ENCODE assay signal across 39 cellular contexts in the genomic region with DNA sequence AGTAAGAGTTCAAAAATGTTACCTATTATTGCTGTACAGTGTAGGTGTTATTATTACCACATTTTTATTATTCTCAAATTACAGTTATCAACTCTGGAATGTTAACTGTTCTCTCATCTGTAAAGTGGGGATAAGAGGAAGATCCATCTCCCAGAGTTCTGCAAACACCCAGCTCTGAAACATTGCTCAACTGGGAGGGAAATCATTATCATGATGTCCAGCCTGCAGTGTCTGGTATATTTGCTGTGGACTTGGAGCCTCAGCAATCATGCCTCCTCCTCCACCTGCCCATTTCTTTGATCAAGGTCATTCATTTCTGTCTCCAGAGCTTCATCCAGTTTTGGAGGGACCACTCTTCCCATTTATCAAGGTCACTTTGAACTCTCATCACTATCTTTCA. TPM values are rescaled to one million over a fixed set of nuclear protein-coding genes. Genes with fewer than 3 reads are reported as not detected.
"Had no signal": no experiment of that assay in that cellular context is flagged by ENCODE, and none has a peak within 500 bp of the region (broad histone marks: within the 10 kb centered on the region; RNA-seq: fewer than 3 reads in every experiment).

No MANE protein-coding gene starts in this region.

- FAIRE-seq: astrocyte, bronchial epithelial cell had no signal

- H3K36me3 ChIP-seq: adrenal gland, ascending aorta, brain microvascular endothelial cell, breast epithelium, cardiac muscle cell had no signal

- DNase-seq: activated effector memory CD4-positive, alpha-beta T cell treated with anti-CD3 and anti-CD28 coated beads, Interleukin-2, amount 50 U/mL, for 16 hours; activated effector memory CD4-positive, alpha-beta T cell treated with Interleukin-2 at 50 U/mL for 16 hours; activated gamma-delta T cell; activated gamma-delta T cell treated with Interleukin-2 at 50 U/mL for 16 hours; activated naive CD4-positive, alpha-beta T cell; activated naive CD4-positive, alpha-beta T cell treated with anti-CD3 and anti-CD28 coated beads for 36 hours; activated naive CD4-positive, alpha-beta T cell treated with anti-CD3 and anti-CD28 coated beads, Interleukin-2, amount 10 ng/mL, durations not matched to agents 7 days and 5 days; activated naive CD4-positive, alpha-beta T cell treated with anti-CD3 and anti-CD28 coated beads, Interleukin-2, amount 50 U/mL, for 16 hours; activated naive CD4-positive, alpha-beta T cell treated with Interleukin-2 at 50 U/mL for 16 hours; activated naive CD8-positive, alpha-beta T cell treated with anti-CD3 and anti-CD28 coated beads for 36 hours; activated naive CD8-positive, alpha-beta T cell treated with anti-CD3 and anti-CD28 coated beads, Interleukin-2, amount 10 ng/mL, durations not matched to agents 7 days and 5 days; activated naive CD8-positive, alpha-beta T cell treated with anti-CD3 and anti-CD28 coated beads, Interleukin-2, amount 50 U/mL, for 24 hours; activated T-cell treated with anti-CD3 and anti-CD28 coated beads, Interleukin-2, amount 50 U/mL, for 1 hour; activated T-cell treated with anti-CD3 and anti-CD28 coated beads, Interleukin-2, amount 50 U/mL, for 24 hours; activated T-cell treated with anti-CD3 and anti-CD28 coated beads, Interleukin-2, amount 50 U/mL, for 4 hours; activated T-cell treated with anti-CD3 and anti-CD28 coated beads, Interleukin-2, amount 50 U/mL, for 48 hours; activated T-cell treated with anti-CD3 and anti-CD28 coated beads, Interleukin-2, amount 50 U/mL, for 72 hours; adrenal gland; amniotic stem cell; amygdala; anterior cingulate cortex; aorta; body of pancreas; brain microvascular endothelial cell; caudate nucleus; central memory CD4-positive, alpha-beta T cell; cerebellar nuclear complex had no signal

- ATAC-seq: activated naive CD8-positive, alpha-beta T cell treated with anti-CD3 and anti-CD28 coated beads, Interleukin-2, amount 50 U/mL, for 24 hours; activated T-cell treated with anti-CD3 and anti-CD28 coated beads, Interleukin-2, amount 50 U/mL, for 4 hours; activated T-cell treated with anti-CD3 and anti-CD28 coated beads, Interleukin-2, amount 50 U/mL, for 72 hours; activated T-helper 17 cell treated with anti-CD3 and anti-CD28 coated beads, Interleukin-2, amount 50 U/mL, for 72 hours; body of pancreas had no signal

- H3K27ac ChIP-seq: adrenal gland, ascending aorta, body of pancreas, brain microvascular endothelial cell, breast epithelium, cardiac muscle cell had no signal

- H3K4me1 ChIP-seq: adrenal gland, ascending aorta, breast epithelium had no signal

- H3K27me3 ChIP-seq: adrenal gland, ascending aorta, body of pancreas, brain microvascular endothelial cell, breast epithelium, cardiac muscle cell had no signal

- H3K4me3 ChIP-seq: adrenal gland, ascending aorta, body of pancreas, breast epithelium, cardiac muscle cell had no signal

- H3K9me3 ChIP-seq: adrenal gland, ascending aorta, body of pancreas, breast epithelium had no signal

RNA-seq across cellular contexts. Expression of gene C8A, which starts 39.4 kb away (rescaled TPM):
- total RNA-seq: activated naive CD4-positive, alpha-beta T cell treated with anti-CD3 and anti-CD28 coated beads for 36 hours; activated naive CD4-positive, alpha-beta T cell treated with anti-CD3 and anti-CD28 coated beads, Interleukin-2, amount 50 U/mL, for 72 hours; activated naive CD8-positive, alpha-beta T cell treated with anti-CD3 and anti-CD28 coated beads for 36 hours; activated naive CD8-positive, alpha-beta T cell treated with anti-CD3 and anti-CD28 coated beads, Interleukin-2, amount 10 ng/mL, durations not matched to agents 7 days and 5 days; activated T-cell treated with anti-CD3 and anti-CD28 coated beads, Interleukin-2, amount 50 U/mL, for 4 hours; activated T-cell treated with anti-CD3 and anti-CD28 coated beads, Interleukin-2, amount 50 U/mL, for 72 hours; activated T-helper 1 cell treated with anti-CD3 and anti-CD28 coated beads, Interleukin-12 subunit alpha, Interleukin-12 subunit beta, Interleukin-2, Interleukin-4 antibody, amounts not matched to agents 30 ng/mL and 10 ng/mL and 1 ng/mL, durations not matched to agents 14 hours and 24 hours and 36 hours; activated T-helper 17 cell treated with anti-CD3 and anti-CD28 coated beads, Interleukin-2, amount 50 U/mL, for 72 hours; activated T-helper 2 cell treated with anti-CD3 and anti-CD28 coated beads, Interferon-gamma antibody, Interleukin-2, Interleukin-4, amounts not matched to agents 10 μg/mL and 5 μg/mL and 100 μg/mL, durations not matched to agents 14 hours and 24 hours and 36 hours; aorta; astrocyte; body of pancreas; breast epithelium; bronchial epithelial cell; cardiac muscle cell; cardiac septum; cerebellum; chondrocyte had no signal
- polyA plus RNA-seq: aorta, cardiac muscle cell had no signal
